ENCODE assay signal across 9 cellular contexts in genomic region chr9:14096182-14096922, GRCh38.
A peak's percentile ranks its signal among the peaks of the same experiment; 100 is the strongest.
DNase-seq lines count a peak whose midpoint lies in the region; ATAC-seq and TF ChIP-seq lines count a peak whose summit lies in the region.
"Had no signal": no experiment of that assay in that cellular context is flagged by ENCODE, and none has a peak within 500 bp of the region (broad histone marks: within the 10 kb centered on the region; RNA-seq: fewer than 3 reads in every experiment).

No MANE protein-coding gene starts in this region.

- DNase-seq in BE2C: peak; percentile 70
- peak; percentile 72 for DNase-seq in NCI-H2171 treated with DMSO at 0.1 percent for 48 hours (lab: John Stamatoyannopoulos, UW)
- peak; percentile 44 for DNase-seq in endothelial cell (ENCODE audit: low spot score)
- DNase-seq in lower leg skin (ENCODE audit: low spot score in 2 of 2): no peak
- no peak for DNase-seq in erythroblast (lab: John Stamatoyannopoulos, UW)
- no peak for DNase-seq in activated naive CD4-positive, alpha-beta T cell treated with anti-CD3 and anti-CD28 coated beads for 36 hours
- DNase-seq in stimulated activated naive B cell treated with anti-CD40 and anti-IgM and Interleukin-4, amounts not matched to agents 10 μg/mL and 1 μg/mL and 100 μg/mL, for 72 hours: no peak

- H3K27ac Mint-ChIP-seq in endothelial cell (ENCODE audit: unreplicated experiment): peak overlapping the region; percentile 96
- no peak overlapping the region for H3K27ac Mint-ChIP-seq in activated naive CD4-positive, alpha-beta T cell treated with anti-CD3 and anti-CD28 coated beads for 36 hours
- no peak overlapping the region for H3K27ac Mint-ChIP-seq in stimulated activated naive B cell treated with anti-CD40 and anti-IgM and Interleukin-4, amounts not matched to agents 10 μg/mL and 1 μg/mL and 100 μg/mL, for 72 hours

- H3K4me3 Mint-ChIP-seq in endothelial cell (ENCODE audit: unreplicated experiment): no peak overlapping the region
- no peak overlapping the region for H3K4me3 Mint-ChIP-seq in activated naive CD4-positive, alpha-beta T cell treated with anti-CD3 and anti-CD28 coated beads for 36 hours
- no peak overlapping the region for H3K4me3 Mint-ChIP-seq in stimulated activated naive B cell treated with anti-CD40 and anti-IgM and Interleukin-4, amounts not matched to agents 10 μg/mL and 1 μg/mL and 100 μg/mL, for 72 hours
- H3K4me3 Mint-ChIP-seq: central memory CD8-positive, alpha-beta T cell had no signal

- WGBS in lower leg skin, 2 donors: 17 to 26% methylated on average over 15 of the region's 15 CpGs

- no peak for TF ChIP-seq POLR2A in lower leg skin (IDR thresholded peaks at IDR 0.05)
- no peak for TF ChIP-seq POLR2A in erythroblast (IDR thresholded peaks at IDR 0.05; ENCODE audit: low read length)

- no peak for ATAC-seq in stimulated activated naive B cell treated with anti-CD40 and anti-IgM and Interleukin-4, amounts not matched to agents 10 μg/mL and 1 μg/mL and 100 μg/mL, for 72 hours (replicated peaks)

- intact Hi-C loops in lower leg skin (cut with DNase I; ENCODE audit: low total_unique reads): no loop called here
- intact Hi-C loops in activated naive CD4-positive, alpha-beta T cell treated with anti-CD3 and anti-CD28 coated beads for 36 hours (cut with micrococcal nuclease): no loop called here

- no peaks in the 10 kb centered on the region for H3K36me3 ChIP-seq in BE2C
- H3K36me3 ChIP-seq in muscle layer of duodenum (ENCODE audit: control insufficient read depth in 1 of 2, insufficient read depth in 2 of 2, low read length in 2 of 2): no peaks in the 10 kb centered on the region

- peaks cover 28% of the 10 kb centered on the region for H3K4me1 ChIP-seq in BE2C
- H3K4me1 ChIP-seq in muscle layer of duodenum (ENCODE audit: control insufficient read depth in 1 of 2, insufficient read depth in 2 of 2, low read length in 2 of 2): peaks cover 6 to 10% of the 10 kb centered on the region in 2 donors

- H3K4me1 Mint-ChIP-seq in endothelial cell (ENCODE audit: unreplicated experiment): peaks cover 54% of the 10 kb centered on the region
- H3K4me1 Mint-ChIP-seq in activated naive CD4-positive, alpha-beta T cell treated with anti-CD3 and anti-CD28 coated beads for 36 hours (ENCODE audit: low read depth): no peaks in the 10 kb centered on the region
- H3K4me1 Mint-ChIP-seq in stimulated activated naive B cell treated with anti-CD40 and anti-IgM and Interleukin-4, amounts not matched to agents 10 μg/mL and 1 μg/mL and 100 μg/mL, for 72 hours: no peaks in the 10 kb centered on the region
- H3K4me1 Mint-ChIP-seq: central memory CD8-positive, alpha-beta T cell had no signal

- H3K4me3 ChIP-seq in BE2C (ENCODE audit: low read depth, low read length) (peak overlapping the region; percentile 52), muscle layer of duodenum (ENCODE audit: low read depth in 1 of 2, low read length in 2 of 2) (peak overlapping the region; percentile 30 to 40), lower leg skin (ENCODE audit: low read depth, poor library complexity, severe bottlenecking) (no peak overlapping the region)

- peak overlapping the region; percentile 20 for H3K27ac ChIP-seq in muscle layer of duodenum (ENCODE audit: low read length)

- H3K9me3 Mint-ChIP-seq in endothelial cell (ENCODE audit: unreplicated experiment): no peaks in the 10 kb centered on the region
- H3K9me3 Mint-ChIP-seq in activated naive CD4-positive, alpha-beta T cell treated with anti-CD3 and anti-CD28 coated beads for 36 hours: no peaks in the 10 kb centered on the region
- H3K9me3 Mint-ChIP-seq in stimulated activated naive B cell treated with anti-CD40 and anti-IgM and Interleukin-4, amounts not matched to agents 10 μg/mL and 1 μg/mL and 100 μg/mL, for 72 hours: no peaks in the 10 kb centered on the region
- H3K9me3 Mint-ChIP-seq: central memory CD8-positive, alpha-beta T cell had no signal

- H3K27me3 ChIP-seq in BE2C (no peaks in the 10 kb centered on the region), muscle layer of duodenum (ENCODE audit: low read depth, low read length) (no peaks in the 10 kb centered on the region)

- TF ChIP-seq CTCF in BE2C (IDR thresholded peaks at IDR 0.05; ENCODE audit: low read depth, low read length) (no peak), endothelial cell (IDR thresholded peaks at IDR 0.05; ENCODE audit: unreplicated experiment) (no peak), lower leg skin (IDR thresholded peaks at IDR 0.05) (no peak)

- CTCF ChIA-PET in activated naive CD4-positive, alpha-beta T cell treated with anti-CD3 and anti-CD28 coated beads for 36 hours (lab: Charles Lee): no interaction called here

- H3K9me3 ChIP-seq in BE2C (no peaks in the 10 kb centered on the region), muscle layer of duodenum (ENCODE audit: control insufficient read depth in 1 of 2, low read length in 2 of 2) (no peaks in the 10 kb centered on the region)

- peaks cover 8% of the 10 kb centered on the region for H3K27me3 Mint-ChIP-seq in endothelial cell (ENCODE audit: unreplicated experiment)
- H3K27me3 Mint-ChIP-seq in activated naive CD4-positive, alpha-beta T cell treated with anti-CD3 and anti-CD28 coated beads for 36 hours (ENCODE audit: low read depth): no peaks in the 10 kb centered on the region
- H3K27me3 Mint-ChIP-seq in stimulated activated naive B cell treated with anti-CD40 and anti-IgM and Interleukin-4, amounts not matched to agents 10 μg/mL and 1 μg/mL and 100 μg/mL, for 72 hours: no peaks in the 10 kb centered on the region
- H3K27me3 Mint-ChIP-seq: central memory CD8-positive, alpha-beta T cell had no signal

- peaks cover 16% of the 10 kb centered on the region for H3K36me3 Mint-ChIP-seq in endothelial cell (ENCODE audit: low read depth, unreplicated experiment)
- H3K36me3 Mint-ChIP-seq in activated naive CD4-positive, alpha-beta T cell treated with anti-CD3 and anti-CD28 coated beads for 36 hours (ENCODE audit: low read depth): no peaks in the 10 kb centered on the region
- H3K36me3 Mint-ChIP-seq in stimulated activated naive B cell treated with anti-CD40 and anti-IgM and Interleukin-4, amounts not matched to agents 10 μg/mL and 1 μg/mL and 100 μg/mL, for 72 hours: no peaks in the 10 kb centered on the region

Comparison
In these comparisons a context has a peak if more than half of its experiments do, and no peak if none do; other contexts are left out.
1. DNase-seq: peak in BE2C (single experiment), NCI-H2171 treated with DMSO at 0.1 percent for 48 hours (single experiment) and endothelial cell (single experiment); none in lower leg skin (0 of 2), erythroblast (0 of 2), activated naive CD4-positive, alpha-beta T cell treated with anti-CD3 and anti-CD28 coated beads for 36 hours (single experiment) and stimulated activated naive B cell treated with anti-CD40 and anti-IgM and Interleukin-4, amounts not matched to agents 10 μg/mL and 1 μg/mL and 100 μg/mL, for 72 hours (single experiment).